In the genomic region with DNA sequence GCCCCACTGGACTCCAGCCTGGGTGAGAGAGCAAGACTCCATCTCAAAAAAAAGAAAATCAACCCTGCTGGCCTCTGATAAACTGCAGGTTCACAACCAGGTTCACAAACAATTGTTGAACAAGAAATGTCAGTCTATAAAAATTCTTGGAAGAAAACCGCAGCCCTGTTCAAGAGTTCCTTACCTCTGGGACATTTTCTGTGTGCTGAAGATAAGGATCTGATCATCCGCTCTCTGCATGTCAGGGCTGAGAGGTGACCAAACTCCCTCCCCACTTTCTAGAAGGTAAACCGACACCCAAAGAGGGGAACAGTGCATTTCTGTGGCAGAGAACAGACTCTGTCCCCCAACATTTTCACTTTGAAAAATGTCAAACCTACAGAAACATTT, we compare ENCODE assay signal across 23 cellular contexts. TPM values are rescaled to one million over a fixed set of nuclear protein-coding genes. Genes with fewer than 3 reads are reported as not detected.
DNase-seq lines count a peak whose midpoint lies in the region; ATAC-seq and TF ChIP-seq lines count a peak whose summit lies in the region.
"Had no signal": no experiment of that assay in that cellular context is flagged by ENCODE, and none has a peak within 500 bp of the region (broad histone marks: within the 10 kb centered on the region; RNA-seq: fewer than 3 reads in every experiment).

No MANE protein-coding gene starts in this region.

- no peak overlapping the region for H2BK12ac ChIP-seq in mesenchymal stem cell (ENCODE audit: low read length in 2 of 2)

- no peak overlapping the region for H2BK5ac ChIP-seq in mesenchymal stem cell (ENCODE audit: low read depth, low read length, poor library complexity, severe bottlenecking)

- WGBS in mesenchymal stem cell, result 93% methylated on average over 3 of the region's 3 CpGs

- CTCF ChIA-PET in Caco-2 (lab: Charles Lee), result no interaction called here

- peak; percentile 58 to 60 for DNase-seq in Caco-2
- no peak for DNase-seq in mesenchymal stem cell
- no peak for DNase-seq in amygdala (lab: John Stamatoyannopoulos, UW)
- no peak for DNase-seq in stimulated activated CD4-positive, alpha-beta T cell treated with anti-CD3 and anti-CD28 coated beads, Interleukin-12 subunit alpha, Interleukin-12 subunit beta, amount 100 ng/mL, for 4 hours
- no peak for DNase-seq in natural killer cell treated with Interleukin-12 subunit alpha and Interleukin-12 subunit beta and Interleukin-15 and Interleukin-18, amount 100 ng/mL, for 72 hours (ENCODE audit: low spot score)
- DNase-seq: activated CD8-positive, alpha-beta T cell treated with anti-CD3 and anti-CD28 coated beads, Interleukin-2, amount 10 ng/mL, durations not matched to agents 7 days and 5 days; activated T-cell treated with anti-CD3 and anti-CD28 coated beads, Interleukin-2, amount 50 U/mL, for 72 hours; Calu3; foreskin melanocyte; GOT3; NCI-H146; NCI-H446; nucleus accumbens; SHP77; stimulated activated CD4-positive, alpha-beta T cell treated with anti-CD3 and anti-CD28 coated beads, Interleukin-4, amount 100 ng/mL, for 24 hours; T-helper 17 cell; WERI-Rb-1 had no signal

- no peak overlapping the region for H4K8ac ChIP-seq in mesenchymal stem cell (ENCODE audit: low read length)

- H4K91ac ChIP-seq in mesenchymal stem cell (ENCODE audit: low read length), result no peak overlapping the region

- H3K27me3 Mint-ChIP-seq in Caco-2 (ENCODE audit: insufficient read depth, unreplicated experiment), result no peaks in the 10 kb centered on the region
- H3K27me3 Mint-ChIP-seq in natural killer cell treated with Interleukin-12 subunit alpha and Interleukin-12 subunit beta and Interleukin-15 and Interleukin-18, amount 100 ng/mL, for 72 hours, result peaks cover 30 to 37% of the 10 kb centered on the region in 2 donors

- H2BK120ac ChIP-seq in mesenchymal stem cell (ENCODE audit: low read depth, low read length), result no peak overlapping the region

- POLR2A ChIA-PET in Caco-2 (lab: Charles Lee), result interaction anchor here (1.0 kb wide), 1 partner anchor 36 kb away, joined by 4 read pairs; no protein-coding TSS in a partner anchor

- TF ChIP-seq CTCF in Caco-2 (IDR thresholded peaks at IDR 0.05; ENCODE audit: insufficient read depth in 1 of 2, low read depth in 1 of 2, low read length in 1 of 2, severe bottlenecking in 1 of 2, unreplicated experiment in 1 of 2), result peak in 1 of 2 experiments; percentile 2
- no peak; the same call in 1 of the 2 replicates for TF ChIP-seq CTCF in VCaP (conservative IDR thresholded peaks at IDR 0.05)

- H3K27ac Mint-ChIP-seq in Caco-2 (ENCODE audit: unreplicated experiment), result peak overlapping the region; percentile 70
- no peak overlapping the region for H3K27ac Mint-ChIP-seq in natural killer cell treated with Interleukin-12 subunit alpha and Interleukin-12 subunit beta and Interleukin-15 and Interleukin-18, amount 100 ng/mL, for 72 hours
- H3K27ac Mint-ChIP-seq: activated CD8-positive, alpha-beta T cell treated with anti-CD3 and anti-CD28 coated beads, Interleukin-2, amount 10 ng/mL, durations not matched to agents 7 days and 5 days; activated T-cell treated with anti-CD3 and anti-CD28 coated beads, Interleukin-2, amount 50 U/mL, for 72 hours; T-helper 17 cell had no signal

- no peak overlapping the region for H3K23ac ChIP-seq in mesenchymal stem cell (ENCODE audit: low read length in 2 of 2)

- H3K9ac ChIP-seq in mesenchymal stem cell (ENCODE audit: low read length), result no peak overlapping the region

- H2BK15ac ChIP-seq in mesenchymal stem cell (ENCODE audit: low read depth, poor library complexity, severe bottlenecking), result no peak overlapping the region

- no peaks in the 10 kb centered on the region for H3K79me1 ChIP-seq in mesenchymal stem cell (replicated peaks; ENCODE audit: low read length, poor library complexity, severe bottlenecking)

- H2AK5ac ChIP-seq in mesenchymal stem cell (ENCODE audit: low read length, severe bottlenecking), result no peak overlapping the region

- H3K9me3 ChIP-seq in Caco-2 (no peaks in the 10 kb centered on the region), mesenchymal stem cell (ENCODE audit: control insufficient read depth, low read length) (no peaks in the 10 kb centered on the region)

- peaks cover 75% of the 10 kb centered on the region for H3K4me1 ChIP-seq in Caco-2
- peaks cover 12% of the 10 kb centered on the region for H3K4me1 ChIP-seq in mesenchymal stem cell (ENCODE audit: control insufficient read depth, insufficient read depth, low read depth, low read length)

- H3K4me3 Mint-ChIP-seq in Caco-2 (ENCODE audit: unreplicated experiment), result peak overlapping the region; percentile 35
- no peak overlapping the region for H3K4me3 Mint-ChIP-seq in natural killer cell treated with Interleukin-12 subunit alpha and Interleukin-12 subunit beta and Interleukin-15 and Interleukin-18, amount 100 ng/mL, for 72 hours
- H3K4me3 Mint-ChIP-seq: activated CD8-positive, alpha-beta T cell treated with anti-CD3 and anti-CD28 coated beads, Interleukin-2, amount 10 ng/mL, durations not matched to agents 7 days and 5 days; activated T-cell treated with anti-CD3 and anti-CD28 coated beads, Interleukin-2, amount 50 U/mL, for 72 hours; brain; T-helper 17 cell had no signal

- H3K4ac ChIP-seq in mesenchymal stem cell (ENCODE audit: low read depth in 1 of 2, low read length in 2 of 2), result no peak overlapping the region

- intact Hi-C loops in Caco-2 (cut with micrococcal nuclease; ENCODE audit: unreplicated experiment), result no loop called here

- no peak for ATAC-seq in natural killer cell treated with Interleukin-12 subunit alpha and Interleukin-12 subunit beta and Interleukin-15 and Interleukin-18, amount 100 ng/mL, for 72 hours
- ATAC-seq: activated CD8-positive, alpha-beta T cell treated with anti-CD3 and anti-CD28 coated beads, Interleukin-2, amount 10 ng/mL, durations not matched to agents 7 days and 5 days; T-helper 17 cell had no signal

- H3K4me1 Mint-ChIP-seq in Caco-2 (ENCODE audit: low read depth, unreplicated experiment), result peaks cover 37% of the 10 kb centered on the region
- H3K4me1 Mint-ChIP-seq in natural killer cell treated with Interleukin-12 subunit alpha and Interleukin-12 subunit beta and Interleukin-15 and Interleukin-18, amount 100 ng/mL, for 72 hours (ENCODE audit: low read depth in 2 of 2), result no peaks in the 10 kb centered on the region

- H3K18ac ChIP-seq in mesenchymal stem cell (ENCODE audit: low read depth in 1 of 2, low read length in 2 of 2), result peak overlapping the region; percentile 50 to 63

- no TSS peak for BruUV-seq in Caco-2 (replicated peaks; lab: Mats Ljungman, UMichigan)

- no peak overlapping the region for H2AFZ ChIP-seq in mesenchymal stem cell (ENCODE audit: low read depth, low read length)

- no peaks in the 10 kb centered on the region for H3K36me3 Mint-ChIP-seq in Caco-2 (ENCODE audit: insufficient read depth, unreplicated experiment)
- H3K36me3 Mint-ChIP-seq in natural killer cell treated with Interleukin-12 subunit alpha and Interleukin-12 subunit beta and Interleukin-15 and Interleukin-18, amount 100 ng/mL, for 72 hours, result no peaks in the 10 kb centered on the region
- H3K36me3 Mint-ChIP-seq: activated naive CD4-positive, alpha-beta T cell treated with anti-CD3 and anti-CD28 coated beads, Interleukin-2, amount 50 U/mL, for 72 hours; brain had no signal

- no peaks in the 10 kb centered on the region for H3K9me3 Mint-ChIP-seq in Caco-2 (ENCODE audit: unreplicated experiment)
- H3K9me3 Mint-ChIP-seq in natural killer cell treated with Interleukin-12 subunit alpha and Interleukin-12 subunit beta and Interleukin-15 and Interleukin-18, amount 100 ng/mL, for 72 hours, result no peaks in the 10 kb centered on the region
- H3K9me3 Mint-ChIP-seq: activated naive CD4-positive, alpha-beta T cell treated with anti-CD3 and anti-CD28 coated beads, Interleukin-2, amount 50 U/mL, for 72 hours; activated T-cell treated with anti-CD3 and anti-CD28 coated beads, Interleukin-2, amount 50 U/mL, for 72 hours had no signal

- H3K14ac ChIP-seq in mesenchymal stem cell (ENCODE audit: low read length in 2 of 2), result no peak overlapping the region

- no peak overlapping the region for H3K4me2 ChIP-seq in mesenchymal stem cell (ENCODE audit: low read length, poor library complexity, severe bottlenecking)

- no peak overlapping the region for H3K4me3 ChIP-seq in Caco-2 (ENCODE audit: low read depth, low read length)
- H3K4me3 ChIP-seq in mesenchymal stem cell (ENCODE audit: insufficient read depth in 1 of 2, low read depth in 1 of 2, low read length in 2 of 2), result no peak overlapping the region

- H3K27ac ChIP-seq in VCaP, result peak overlapping the region; percentile 98
- no peak overlapping the region for H3K27ac ChIP-seq in mesenchymal stem cell (ENCODE audit: low read length, poor library complexity, severe bottlenecking)
- peak overlapping the region; percentile 50 for H3K27ac ChIP-seq in temporal lobe (ENCODE audit: low read depth, low read length)
- H3K27ac ChIP-seq: WERI-Rb-1 had no signal

- H3K27me3 ChIP-seq in Caco-2 (replicated peaks; ENCODE audit: control insufficient read depth, insufficient read depth, low read length), result no peaks in the 10 kb centered on the region
- peaks cover 25 to 33% of the 10 kb centered on the region in 2 experiments for H3K27me3 ChIP-seq in mesenchymal stem cell (ENCODE audit: control insufficient read depth in 1 of 2, insufficient read depth in 1 of 2, low read length in 2 of 2)

- H3K36me3 ChIP-seq in Caco-2 (ENCODE audit: control insufficient read depth, insufficient read depth, low read length) (no peaks in the 10 kb centered on the region), mesenchymal stem cell (ENCODE audit: control insufficient read depth in 1 of 2, insufficient read depth in 2 of 2, low read depth in 1 of 2, low read length in 2 of 2) (no peaks in the 10 kb centered on the region)
- H3K36me3 ChIP-seq: WERI-Rb-1 had no signal

RNA-seq across cellular contexts. Expression of a gene that starts 4.2 kb away (rescaled TPM):
- total RNA-seq in Caco-2 (2022) (1.9 and 2.0 TPM in 2 replicates), temporal lobe (not detected)
- polyA plus RNA-seq in mesenchymal stem cell (2013, experiment 1 of 2), result not detected
- polyA plus RNA-seq in mesenchymal stem cell (2013, experiment 2 of 2), result not detected
- not detected for total RNA-seq in natural killer cell treated with Interleukin-12 subunit alpha and Interleukin-12 subunit beta and Interleukin-15 and Interleukin-18, amount 100 ng/mL, for 72 hours
- total RNA-seq: activated CD8-positive, alpha-beta T cell treated with anti-CD3 and anti-CD28 coated beads, Interleukin-2, amount 10 ng/mL, durations not matched to agents 7 days and 5 days; activated naive CD4-positive, alpha-beta T cell treated with anti-CD3 and anti-CD28 coated beads, Interleukin-2, amount 50 U/mL, for 72 hours; activated T-cell treated with anti-CD3 and anti-CD28 coated beads, Interleukin-2, amount 50 U/mL, for 72 hours; Calu3; dermis microvascular lymphatic vessel endothelial cell; MCF 10A had no signal

RNA-seq across cellular contexts. Expression of a gene that starts 29.2 kb away (rescaled TPM):
- total RNA-seq in Caco-2 (2022) (120 and 131 TPM in 2 replicates), temporal lobe (10.8 TPM)
- polyA plus RNA-seq in mesenchymal stem cell (2013, experiment 1 of 2), result 12.1 TPM
- polyA plus RNA-seq in mesenchymal stem cell (2013, experiment 2 of 2), result 10.7 TPM
- 100 to 1,000 TPM in 1 of 2 donors, 10 to 100 TPM in 1; 24.9 to 138 TPM for total RNA-seq in natural killer cell treated with Interleukin-12 subunit alpha and Interleukin-12 subunit beta and Interleukin-15 and Interleukin-18, amount 100 ng/mL, for 72 hours

RNA-seq across cellular contexts. Expression of a gene that starts 39.9 kb away (rescaled TPM):
- 34.7 and 38.8 TPM in 2 replicates for total RNA-seq in Caco-2 (2022)
- 99.4 TPM for polyA plus RNA-seq in mesenchymal stem cell (2013, experiment 1 of 2)
- 104 TPM for polyA plus RNA-seq in mesenchymal stem cell (2013, experiment 2 of 2)
- total RNA-seq in temporal lobe, result 42.0 TPM
- 10 to 100 TPM; 54.1 to 55.2 TPM for total RNA-seq in natural killer cell treated with Interleukin-12 subunit alpha and Interleukin-12 subunit beta and Interleukin-15 and Interleukin-18, amount 100 ng/mL, for 72 hours

Comparison
In these comparisons a context has a peak if more than half of its experiments do, and no peak if none do; other contexts are left out.
1. DNase-seq: peak in Caco-2 (2 of 2); none in mesenchymal stem cell (single experiment), amygdala (0 of 56), stimulated activated CD4-positive, alpha-beta T cell treated with anti-CD3 and anti-CD28 coated beads, Interleukin-12 subunit alpha, Interleukin-12 subunit beta, amount 100 ng/mL, for 4 hours (single experiment) and natural killer cell treated with Interleukin-12 subunit alpha and Interleukin-12 subunit beta and Interleukin-15 and Interleukin-18, amount 100 ng/mL, for 72 hours (single experiment).